ENCODE assay signal across 8 cellular contexts in genomic region chr3:159964166-159964973, GRCh38. TPM values are rescaled to one million over a fixed set of nuclear protein-coding genes. Genes with fewer than 3 reads are reported as not detected.
DNase-seq lines count a peak whose midpoint lies in the region; ATAC-seq, FAIRE-seq and TF ChIP-seq lines count a peak whose summit lies in the region.

No MANE protein-coding gene starts in this region.

- H3K4me1 ChIP-seq in hepatocyte (ENCODE audit: insufficient read depth) = no peaks in the 10 kb centered on the region

- DNase-seq in HTR-8/SVneo (ENCODE audit: insufficient read length, low spot score) = peak; percentile 62
- peak; percentile 46 for DNase-seq in hepatocyte (ENCODE audit: low spot score)
- no peak for DNase-seq in nephron progenitor cell
- DNase-seq in OCI-M1 (lab: John Stamatoyannopoulos, UW) = no peak
- DNase-seq in SHP77 (lab: John Stamatoyannopoulos, UW) = no peak
- DNase-seq in Right ventricle myocardium inferior (ENCODE audit: missing footprints) = no peak

- no peak overlapping the region for H3K4me3 ChIP-seq in hepatocyte

- H3K36me3 Mint-ChIP-seq in nephron progenitor cell (ENCODE audit: low read depth) = no peaks in the 10 kb centered on the region

- ATAC-seq in GM18499 (IDR thresholded peaks at IDR 0.05; ENCODE audit: insufficient read depth, unreplicated experiment) (peak; percentile 100), GM21737 (IDR thresholded peaks at IDR 0.05; ENCODE audit: unreplicated experiment) (peak; percentile 99), Right ventricle myocardium inferior (no peak)

- no peaks in the 10 kb centered on the region for H3K9me3 ChIP-seq in hepatocyte (ENCODE audit: low read depth)

- no peaks in the 10 kb centered on the region for H3K27me3 ChIP-seq in hepatocyte

- no peak overlapping the region for H3K4me3 Mint-ChIP-seq in nephron progenitor cell

- H3K27ac ChIP-seq in hepatocyte = peak overlapping the region; percentile 72

- peak; percentile 23 for FAIRE-seq in HTR-8/SVneo (lab: Jason Lieb, UNC)

- H3K27me3 Mint-ChIP-seq in nephron progenitor cell (ENCODE audit: low read depth, poor library complexity) = peaks cover 4% of the 10 kb centered on the region

- no peak overlapping the region for H3K27ac Mint-ChIP-seq in nephron progenitor cell

- intact Hi-C loops in Right ventricle myocardium inferior (cut with DNase I) = no loop called here

- no peak overlapping the region for H2AFZ ChIP-seq in hepatocyte

- no peaks in the 10 kb centered on the region for H3K9me2 ChIP-seq in hepatocyte (replicated peaks; ENCODE audit: insufficient read depth)

- no peaks in the 10 kb centered on the region for H3K4me1 Mint-ChIP-seq in nephron progenitor cell

- no peaks in the 10 kb centered on the region for H4K20me1 ChIP-seq in hepatocyte (ENCODE audit: insufficient read depth, poor library complexity, severe bottlenecking)

- 87% methylated on average over 7 of the region's 7 CpGs for WGBS in hepatocyte (ENCODE audit: low lambda C conversion rate, missing lambda C conversion rate)

- H3K9me3 Mint-ChIP-seq in nephron progenitor cell = no peaks in the 10 kb centered on the region

- no peak for TF ChIP-seq CTCF in hepatocyte (IDR thresholded peaks at IDR 0.05; ENCODE audit: poor library complexity)
- TF ChIP-seq CTCF in nephron progenitor cell (IDR thresholded peaks at IDR 0.05) = no peak

- H3K36me3 ChIP-seq in hepatocyte (replicated peaks; ENCODE audit: insufficient read depth, low read depth) = no peaks in the 10 kb centered on the region

- no peak overlapping the region for H3K4me2 ChIP-seq in hepatocyte

- H3K79me2 ChIP-seq in hepatocyte = no peaks in the 10 kb centered on the region

RNA-seq across cellular contexts. Expression of gene IL12A, which starts 24.3 kb away (rescaled TPM):
- total RNA-seq in hepatocyte = 0.88 and 1.0 TPM in 2 replicates
- 0.69 and 0.86 TPM in 2 replicates for polyA plus RNA-seq in hepatocyte
- total RNA-seq in Right ventricle myocardium inferior = 0.46 TPM

Comparison
In these comparisons a context has a peak if more than half of its experiments do, and no peak if none do; other contexts are left out.
1. DNase-seq: peak in HTR-8/SVneo (single experiment) and hepatocyte (single experiment); none in nephron progenitor cell (single experiment), OCI-M1 (single experiment), SHP77 (0 of 2) and Right ventricle myocardium inferior (single experiment).